In the genomic region with DNA sequence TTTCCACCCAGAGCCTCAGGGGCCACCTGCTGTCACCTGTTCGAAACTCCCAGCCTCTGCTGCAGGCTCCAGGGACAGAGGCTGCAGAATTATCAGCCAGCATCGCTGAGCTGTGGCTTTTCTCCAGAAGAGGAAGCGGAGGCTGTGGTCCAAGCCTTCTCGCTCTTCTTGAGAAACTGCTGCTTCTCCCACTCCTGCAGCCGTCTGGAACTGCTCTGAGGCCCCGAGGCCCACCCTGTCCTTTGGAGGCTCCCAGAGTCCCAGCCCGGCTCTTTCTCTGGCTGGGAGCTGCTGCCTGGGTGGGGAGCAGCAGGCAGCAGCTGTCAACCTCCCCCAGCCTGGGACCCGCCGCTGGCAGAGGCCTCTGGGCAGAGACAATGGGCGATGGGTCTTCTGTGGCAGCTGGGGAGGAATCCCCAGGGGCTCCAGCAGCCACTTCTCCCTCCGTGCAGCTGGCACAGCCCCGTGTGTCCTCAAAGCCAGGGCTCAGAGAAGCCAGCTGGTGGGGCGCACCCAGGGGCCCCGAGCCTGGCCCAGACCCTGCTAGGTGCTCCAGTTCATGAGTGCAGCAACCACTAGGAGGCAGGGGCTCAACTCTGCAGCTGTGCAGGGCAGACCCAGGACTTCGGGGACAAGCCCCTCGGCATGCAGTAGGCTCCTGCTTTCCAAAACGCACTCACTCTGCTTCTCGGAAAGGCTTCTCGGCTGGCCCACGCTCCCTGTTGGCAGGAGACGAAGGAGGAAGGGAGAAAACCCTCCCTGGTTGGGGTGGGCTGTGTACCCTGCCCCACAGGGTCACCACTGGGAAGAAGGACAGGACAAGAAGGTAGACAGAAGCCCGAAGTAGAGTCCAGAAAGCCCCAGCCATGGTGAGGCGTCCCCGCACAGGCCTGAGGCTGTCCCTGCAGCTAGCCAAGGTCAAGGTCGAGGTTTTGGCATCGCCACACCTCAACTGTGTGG, we compare ENCODE assay signal across 1 cellular context.
TF ChIP-seq lines count a peak whose summit lies in the region.

No MANE protein-coding gene starts in this region.

TF ChIP-seq in GM12878, 131 proteins besides CTCF, POLR2A, EP300 and RAD21:
- TF ChIP-seq, protein P1, sequence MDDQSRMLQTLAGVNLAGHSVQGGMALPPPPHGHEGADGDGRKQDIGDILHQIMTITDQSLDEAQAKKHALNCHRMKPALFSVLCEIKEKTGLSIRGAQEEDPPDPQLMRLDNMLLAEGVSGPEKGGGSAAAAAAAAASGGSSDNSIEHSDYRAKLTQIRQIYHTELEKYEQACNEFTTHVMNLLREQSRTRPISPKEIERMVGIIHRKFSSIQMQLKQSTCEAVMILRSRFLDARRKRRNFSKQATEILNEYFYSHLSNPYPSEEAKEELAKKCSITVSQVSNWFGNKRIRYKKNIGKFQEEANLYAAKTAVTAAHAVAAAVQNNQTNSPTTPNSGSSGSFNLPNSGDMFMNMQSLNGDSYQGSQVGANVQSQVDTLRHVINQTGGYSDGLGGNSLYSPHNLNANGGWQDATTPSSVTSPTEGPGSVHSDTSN (IDR thresholded peaks at IDR 0.05; ENCODE audit: insufficient replicate concordance, low read depth, low read length) = no peak
- TF ChIP-seq TCF3 (IDR thresholded peaks at IDR 0.05; ENCODE audit: borderline replicate concordance, insufficient read depth, low read depth, low read length) = no peak; the same call in 1 of the 2 replicates
- peak; percentile 72; the same call in 1 of the 2 replicates for TF ChIP-seq TCF12 (IDR thresholded peaks at IDR 0.05; ENCODE audit: low read depth, low read length)
- TF ChIP-seq SRF (IDR thresholded peaks at IDR 0.05; ENCODE audit: low read depth in 2 of 2, low read length in 2 of 2) = no peak
- peak in 1 of 2 experiments; percentile 10; a peak in 1 of 4 replicates for TF ChIP-seq BHLHE40 (IDR thresholded peaks at IDR 0.05; ENCODE audit: borderline replicate concordance in 1 of 2, low read depth in 2 of 2, low read length in 1 of 2)
- TF ChIP-seq SPI1 (IDR thresholded peaks at IDR 0.05; ENCODE audit: borderline replicate concordance, insufficient read depth, low read depth, low read length) = peak; percentile 56; the same call in 1 of the 2 replicates
- peak; percentile 32 for TF ChIP-seq RUNX3 (IDR thresholded peaks at IDR 0.05; ENCODE audit: low read length)
- peak; percentile 65 for TF ChIP-seq IKZF1 (conservative IDR thresholded peaks at IDR 0.05)
- 0 out of 2 replicates have a peak, but pooled peaks have one; percentile 29 for TF ChIP-seq DPF2 (IDR thresholded peaks at IDR 0.05)
- TF ChIP-seq, protein P2, sequence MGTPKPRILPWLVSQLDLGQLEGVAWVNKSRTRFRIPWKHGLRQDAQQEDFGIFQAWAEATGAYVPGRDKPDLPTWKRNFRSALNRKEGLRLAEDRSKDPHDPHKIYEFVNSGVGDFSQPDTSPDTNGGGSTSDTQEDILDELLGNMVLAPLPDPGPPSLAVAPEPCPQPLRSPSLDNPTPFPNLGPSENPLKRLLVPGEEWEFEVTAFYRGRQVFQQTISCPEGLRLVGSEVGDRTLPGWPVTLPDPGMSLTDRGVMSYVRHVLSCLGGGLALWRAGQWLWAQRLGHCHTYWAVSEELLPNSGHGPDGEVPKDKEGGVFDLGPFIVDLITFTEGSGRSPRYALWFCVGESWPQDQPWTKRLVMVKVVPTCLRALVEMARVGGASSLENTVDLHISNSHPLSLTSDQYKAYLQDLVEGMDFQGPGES (IDR thresholded peaks at IDR 0.05) = no peak
- TF ChIP-seq IKZF2 (IDR thresholded peaks at IDR 0.05) = peak; percentile 31 to 56; a peak in 2 of 4 replicates
- peak; percentile 80 for TF ChIP-seq MEF2B (IDR thresholded peaks at IDR 0.05; ENCODE audit: partially characterized antibody, poor library complexity, severe bottlenecking)
